In genomic region chr9:131421691-131422090, GRCh38 we compare ENCODE assay signal across 1 cellular context.
TF ChIP-seq lines count a peak whose summit lies in the region.

No MANE protein-coding gene starts in this region.

TF ChIP-seq in SK-N-SH, 30 proteins besides CTCF, POLR2A, EP300 and RAD21 (continued from another document):
- TF ChIP-seq, protein P1, sequence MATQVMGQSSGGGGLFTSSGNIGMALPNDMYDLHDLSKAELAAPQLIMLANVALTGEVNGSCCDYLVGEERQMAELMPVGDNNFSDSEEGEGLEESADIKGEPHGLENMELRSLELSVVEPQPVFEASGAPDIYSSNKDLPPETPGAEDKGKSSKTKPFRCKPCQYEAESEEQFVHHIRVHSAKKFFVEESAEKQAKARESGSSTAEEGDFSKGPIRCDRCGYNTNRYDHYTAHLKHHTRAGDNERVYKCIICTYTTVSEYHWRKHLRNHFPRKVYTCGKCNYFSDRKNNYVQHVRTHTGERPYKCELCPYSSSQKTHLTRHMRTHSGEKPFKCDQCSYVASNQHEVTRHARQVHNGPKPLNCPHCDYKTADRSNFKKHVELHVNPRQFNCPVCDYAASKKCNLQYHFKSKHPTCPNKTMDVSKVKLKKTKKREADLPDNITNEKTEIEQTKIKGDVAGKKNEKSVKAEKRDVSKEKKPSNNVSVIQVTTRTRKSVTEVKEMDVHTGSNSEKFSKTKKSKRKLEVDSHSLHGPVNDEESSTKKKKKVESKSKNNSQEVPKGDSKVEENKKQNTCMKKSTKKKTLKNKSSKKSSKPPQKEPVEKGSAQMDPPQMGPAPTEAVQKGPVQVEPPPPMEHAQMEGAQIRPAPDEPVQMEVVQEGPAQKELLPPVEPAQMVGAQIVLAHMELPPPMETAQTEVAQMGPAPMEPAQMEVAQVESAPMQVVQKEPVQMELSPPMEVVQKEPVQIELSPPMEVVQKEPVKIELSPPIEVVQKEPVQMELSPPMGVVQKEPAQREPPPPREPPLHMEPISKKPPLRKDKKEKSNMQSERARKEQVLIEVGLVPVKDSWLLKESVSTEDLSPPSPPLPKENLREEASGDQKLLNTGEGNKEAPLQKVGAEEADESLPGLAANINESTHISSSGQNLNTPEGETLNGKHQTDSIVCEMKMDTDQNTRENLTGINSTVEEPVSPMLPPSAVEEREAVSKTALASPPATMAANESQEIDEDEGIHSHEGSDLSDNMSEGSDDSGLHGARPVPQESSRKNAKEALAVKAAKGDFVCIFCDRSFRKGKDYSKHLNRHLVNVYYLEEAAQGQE (IDR thresholded peaks at IDR 0.05; ENCODE audit: low read depth, low read length): no peak
- TF ChIP-seq RCOR1 (IDR thresholded peaks at IDR 0.05; ENCODE audit: low read length) (no peak), SIN3A (IDR thresholded peaks at IDR 0.05; ENCODE audit: borderline replicate concordance, low read depth, low read length) (no peak), USF1 (IDR thresholded peaks at IDR 0.05; ENCODE audit: borderline replicate concordance, low read depth) (no peak), ZBTB33 (IDR thresholded peaks at IDR 0.05; ENCODE audit: borderline replicate concordance, low read depth) (no peak)
